33 cellular contexts compared by ENCODE assay signal in the genomic region with DNA sequence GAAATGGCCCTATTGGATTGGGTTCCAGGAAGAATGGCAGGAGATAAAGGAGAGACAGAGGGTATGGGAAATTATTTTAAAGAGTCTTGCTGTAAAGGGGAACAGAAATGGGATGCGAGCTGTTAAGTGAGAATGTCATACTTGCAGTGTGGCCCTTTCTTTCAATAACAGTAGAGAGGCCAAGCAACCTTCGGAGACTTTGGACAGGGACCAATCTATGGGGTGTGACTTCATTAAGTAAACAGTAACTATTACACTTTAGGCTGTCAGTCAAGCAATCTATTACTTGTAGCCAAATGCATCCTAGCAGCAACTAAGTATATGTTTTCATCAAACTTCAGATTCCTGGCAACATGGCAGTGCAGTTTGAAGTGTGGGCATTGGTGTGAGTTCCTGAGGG.
"Had no signal": no experiment of that assay in that cellular context is flagged by ENCODE, and none has a peak within 500 bp of the region (broad histone marks: within the 10 kb centered on the region; RNA-seq: fewer than 3 reads in every experiment).

No MANE protein-coding gene starts in this region.

- H3K4me1 ChIP-seq: neural progenitor cell, parathyroid adenoma, psoas muscle, right lobe of liver, sigmoid colon, spleen, suprapubic skin, testis, tibial nerve, upper lobe of left lung, vagina had no signal

- DNase-seq: naive B cell; naive thymus-derived CD8-positive, alpha-beta T cell; nephron progenitor cell; occipital lobe; ovary; posterior cingulate gyrus; psoas muscle; right cardiac atrium; right lobe of liver; sigmoid colon; spleen; stimulated activated CD4-positive, alpha-beta T cell treated with anti-CD3 and anti-CD28 coated beads, Interleukin-12 subunit alpha, Interleukin-12 subunit beta, amount 100 ng/mL, for 4 hours; stimulated activated CD4-positive, alpha-beta T cell treated with anti-CD3 and anti-CD28 coated beads, Interleukin-1b, Interleukin-23, amount 100 ng/mL, for 48 hours; stimulated activated CD4-positive, alpha-beta T cell treated with anti-CD3 and anti-CD28 coated beads, Interleukin-4, amount 100 ng/mL, for 1 hour; stimulated activated CD4-positive, alpha-beta T cell treated with anti-CD3 and anti-CD28 coated beads, Interleukin-4, amount 100 ng/mL, for 4 hours; stimulated activated CD8-positive, alpha-beta memory T cell treated with anti-CD3 and anti-CD28 coated beads, Interleukin-4, amount 100 ng/mL, for 48 hours; stimulated activated naive CD4-positive, alpha-beta T cell; stimulated activated naive CD8-positive, alpha-beta T cell treated with anti-CD3 and anti-CD28 coated beads, Interleukin-15, amount 100 ng/mL, for 72 hours; stimulated activated naive CD8-positive, alpha-beta T cell treated with anti-CD3 and anti-CD28 coated beads, Interleukin-15, Interleukin-2, amounts not matched to agents 100 U/mL and 50 U/mL, for 24 hours; substantia nigra; testis; trophoblast cell; upper lobe of left lung had no signal

- H3K27me3 ChIP-seq: neural progenitor cell, ovary, right lobe of liver, sigmoid colon, spleen, suprapubic skin, testis, tibial nerve, upper lobe of left lung, vagina had no signal

- H3K36me3 ChIP-seq: neural progenitor cell, ovary, right lobe of liver, sigmoid colon, spleen, suprapubic skin, tibial nerve, upper lobe of left lung, vagina had no signal

- FAIRE-seq: urothelium cell line had no signal

- H3K27ac ChIP-seq: neural progenitor cell, ovary, parathyroid adenoma, psoas muscle, right lobe of liver, sigmoid colon, spleen, suprapubic skin, testis, tibial nerve, upper lobe of left lung, vagina had no signal

- H3K27me3 Mint-ChIP-seq: natural killer cell treated with Interleukin-12 subunit alpha and Interleukin-12 subunit beta and Interleukin-15 and Interleukin-18, amount 100 ng/mL, for 72 hours; stimulated activated memory B cell treated with anti-CD40 and anti-IgM and Interleukin-4, amounts not matched to agents 10 μg/mL and 1 μg/mL and 100 μg/mL, for 72 hours had no signal

- ATAC-seq: naive thymus-derived CD8-positive, alpha-beta T cell; natural killer cell treated with Interleukin-12 subunit alpha and Interleukin-12 subunit beta and Interleukin-15 and Interleukin-18, amount 100 ng/mL, for 72 hours; psoas muscle; right cardiac atrium; right lobe of liver; stimulated activated memory B cell treated with anti-CD40 and anti-IgM and Interleukin-4, amounts not matched to agents 10 μg/mL and 1 μg/mL and 100 μg/mL, for 72 hours; stimulated activated naive CD8-positive, alpha-beta T cell treated with anti-CD3 and anti-CD28 coated beads, Interleukin-15, amount 100 ng/mL, for 72 hours; stimulated activated naive CD8-positive, alpha-beta T cell treated with anti-CD3 and anti-CD28 coated beads, Interleukin-15, Interleukin-2, amounts not matched to agents 100 U/mL and 50 U/mL, for 24 hours had no signal

- H3K4me1 Mint-ChIP-seq: naive B cell; naive thymus-derived CD8-positive, alpha-beta T cell; nephron progenitor cell; neural progenitor cell; stimulated activated memory B cell treated with anti-CD40 and anti-IgM and Interleukin-4, amounts not matched to agents 10 μg/mL and 1 μg/mL and 100 μg/mL, for 72 hours; stimulated activated naive CD8-positive, alpha-beta T cell treated with anti-CD3 and anti-CD28 coated beads, Interleukin-15, amount 100 ng/mL, for 72 hours had no signal

- H3K4me3 ChIP-seq: neural progenitor cell, ovary, psoas muscle, right lobe of liver, sigmoid colon, smooth muscle cell, spleen, suprapubic skin, testis, tibial nerve, upper lobe of left lung, vagina had no signal

- H3K36me3 Mint-ChIP-seq: naive B cell; naive thymus-derived CD8-positive, alpha-beta T cell; natural killer cell treated with Interleukin-12 subunit alpha and Interleukin-12 subunit beta and Interleukin-15 and Interleukin-18, amount 100 ng/mL, for 72 hours; neural progenitor cell; stimulated activated memory B cell treated with anti-CD40 and anti-IgM and Interleukin-4, amounts not matched to agents 10 μg/mL and 1 μg/mL and 100 μg/mL, for 72 hours had no signal

- H3K4me3 Mint-ChIP-seq: naive B cell; naive thymus-derived CD8-positive, alpha-beta T cell; natural killer cell treated with Interleukin-12 subunit alpha and Interleukin-12 subunit beta and Interleukin-15 and Interleukin-18, amount 100 ng/mL, for 72 hours; nephron progenitor cell; neural progenitor cell; stimulated activated memory B cell treated with anti-CD40 and anti-IgM and Interleukin-4, amounts not matched to agents 10 μg/mL and 1 μg/mL and 100 μg/mL, for 72 hours; stimulated activated naive CD8-positive, alpha-beta T cell treated with anti-CD3 and anti-CD28 coated beads, Interleukin-15, amount 100 ng/mL, for 72 hours had no signal

- H3K27ac Mint-ChIP-seq: naive B cell; naive thymus-derived CD8-positive, alpha-beta T cell; natural killer cell treated with Interleukin-12 subunit alpha and Interleukin-12 subunit beta and Interleukin-15 and Interleukin-18, amount 100 ng/mL, for 72 hours; nephron progenitor cell; neural progenitor cell; progenitor cell of endocrine pancreas; stimulated activated memory B cell treated with anti-CD40 and anti-IgM and Interleukin-4, amounts not matched to agents 10 μg/mL and 1 μg/mL and 100 μg/mL, for 72 hours; stimulated activated naive CD8-positive, alpha-beta T cell treated with anti-CD3 and anti-CD28 coated beads, Interleukin-15, amount 100 ng/mL, for 72 hours had no signal

- H3K9me3 ChIP-seq: ovary, psoas muscle, right lobe of liver, sigmoid colon, spleen, suprapubic skin, testis, tibial nerve, upper lobe of left lung, vagina had no signal

- H3K9me3 Mint-ChIP-seq: naive B cell; nephron progenitor cell; neural progenitor cell; stimulated activated naive CD8-positive, alpha-beta T cell treated with anti-CD3 and anti-CD28 coated beads, Interleukin-15, amount 100 ng/mL, for 72 hours had no signal
